27 cellular contexts compared by ENCODE assay signal in the genomic region with DNA sequence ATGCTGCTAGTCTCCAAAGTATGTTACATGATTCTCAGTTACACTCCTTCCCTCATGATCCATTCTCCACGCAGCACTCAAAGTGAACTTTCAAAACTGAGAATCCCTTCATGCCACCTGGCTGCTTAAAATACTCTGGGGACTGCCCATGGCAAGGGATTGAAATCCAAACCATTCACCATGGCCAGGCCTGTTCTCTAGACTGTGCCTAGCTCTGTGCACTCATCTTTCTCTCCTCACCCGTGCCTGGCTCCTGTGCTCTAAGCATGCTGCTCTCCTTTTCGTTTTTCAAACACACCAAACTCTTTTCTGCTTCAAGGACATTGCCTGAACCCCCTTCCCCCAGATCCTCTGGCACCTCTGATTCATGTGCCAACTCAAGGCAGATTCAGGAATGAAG.
"Had no signal": no experiment of that assay in that cellular context is flagged by ENCODE, and none has a peak within 500 bp of the region (broad histone marks: within the 10 kb centered on the region; RNA-seq: fewer than 3 reads in every experiment).

No MANE protein-coding gene starts in this region.

- DNase-seq: naive thymus-derived CD8-positive, alpha-beta T cell; nephron progenitor cell; nucleus accumbens; pancreas; retina; spleen; stimulated activated CD4-positive, alpha-beta T cell treated with anti-CD3 and anti-CD28 coated beads, Interleukin-12 subunit alpha, Interleukin-12 subunit beta, amount 100 ng/mL, for 4 hours; stimulated activated CD4-positive, alpha-beta T cell treated with anti-CD3 and anti-CD28 coated beads, Interleukin-1b, Interleukin-23, amount 100 ng/mL, for 48 hours; stimulated activated CD4-positive, alpha-beta T cell treated with anti-CD3 and anti-CD28 coated beads, Interleukin-4, amount 100 ng/mL, for 1 hour; stimulated activated CD4-positive, alpha-beta T cell treated with anti-CD3 and anti-CD28 coated beads, Interleukin-4, amount 100 ng/mL, for 4 hours; stimulated activated CD8-positive, alpha-beta memory T cell treated with anti-CD3 and anti-CD28 coated beads, Interleukin-4, amount 100 ng/mL, for 48 hours; stimulated activated naive CD4-positive, alpha-beta T cell; stimulated activated naive CD8-positive, alpha-beta T cell treated with anti-CD3 and anti-CD28 coated beads, Interleukin-15, amount 100 ng/mL, for 72 hours; stimulated activated naive CD8-positive, alpha-beta T cell treated with anti-CD3 and anti-CD28 coated beads, Interleukin-15, Interleukin-2, amounts not matched to agents 100 U/mL and 50 U/mL, for 24 hours; testis; tibial artery; transverse colon; upper lobe of right lung; uterus had no signal

- H3K36me3 ChIP-seq: neutrophil, pancreas, prostate gland, right atrium auricular region, spleen, suprapubic skin, transverse colon, upper lobe of right lung, uterus had no signal

- H3K4me3 ChIP-seq: pancreas, prostate gland, right atrium auricular region, skin epidermis, smooth muscle cell, spleen, suprapubic skin, testis, tibial artery, transverse colon, upper lobe of right lung, uterus had no signal

- H3K4me2 ChIP-seq: smooth muscle cell had no signal

- H3K27ac ChIP-seq: neutrophil, pancreas, prostate gland, skin epidermis, spleen, suprapubic skin, testis, tibial artery, transverse colon, upper lobe of right lung, uterus had no signal

- H3K9me3 ChIP-seq: neutrophil, pancreas, prostate gland, right atrium auricular region, spleen, suprapubic skin, testis, tibial artery, transverse colon, upper lobe of right lung, uterus had no signal

- H3K4me1 ChIP-seq: pancreas, prostate gland, spleen, suprapubic skin, tibial artery, transverse colon, upper lobe of right lung, uterus had no signal

- FAIRE-seq: pancreas had no signal

- ATAC-seq: naive thymus-derived CD8-positive, alpha-beta T cell; pancreas; sciatic nerve; stimulated activated memory B cell treated with anti-CD40 and anti-IgM and Interleukin-4, amounts not matched to agents 10 μg/mL and 1 μg/mL and 100 μg/mL, for 72 hours; stimulated activated naive CD8-positive, alpha-beta T cell treated with anti-CD3 and anti-CD28 coated beads, Interleukin-15, amount 100 ng/mL, for 72 hours; stimulated activated naive CD8-positive, alpha-beta T cell treated with anti-CD3 and anti-CD28 coated beads, Interleukin-15, Interleukin-2, amounts not matched to agents 100 U/mL and 50 U/mL, for 24 hours; upper lobe of right lung had no signal

- H3K27me3 ChIP-seq: neutrophil, pancreas, right atrium auricular region, spleen, suprapubic skin, testis, tibial artery, transverse colon, upper lobe of right lung, uterus had no signal
